ENCODE assay signal across 8 cellular contexts in the genomic region with DNA sequence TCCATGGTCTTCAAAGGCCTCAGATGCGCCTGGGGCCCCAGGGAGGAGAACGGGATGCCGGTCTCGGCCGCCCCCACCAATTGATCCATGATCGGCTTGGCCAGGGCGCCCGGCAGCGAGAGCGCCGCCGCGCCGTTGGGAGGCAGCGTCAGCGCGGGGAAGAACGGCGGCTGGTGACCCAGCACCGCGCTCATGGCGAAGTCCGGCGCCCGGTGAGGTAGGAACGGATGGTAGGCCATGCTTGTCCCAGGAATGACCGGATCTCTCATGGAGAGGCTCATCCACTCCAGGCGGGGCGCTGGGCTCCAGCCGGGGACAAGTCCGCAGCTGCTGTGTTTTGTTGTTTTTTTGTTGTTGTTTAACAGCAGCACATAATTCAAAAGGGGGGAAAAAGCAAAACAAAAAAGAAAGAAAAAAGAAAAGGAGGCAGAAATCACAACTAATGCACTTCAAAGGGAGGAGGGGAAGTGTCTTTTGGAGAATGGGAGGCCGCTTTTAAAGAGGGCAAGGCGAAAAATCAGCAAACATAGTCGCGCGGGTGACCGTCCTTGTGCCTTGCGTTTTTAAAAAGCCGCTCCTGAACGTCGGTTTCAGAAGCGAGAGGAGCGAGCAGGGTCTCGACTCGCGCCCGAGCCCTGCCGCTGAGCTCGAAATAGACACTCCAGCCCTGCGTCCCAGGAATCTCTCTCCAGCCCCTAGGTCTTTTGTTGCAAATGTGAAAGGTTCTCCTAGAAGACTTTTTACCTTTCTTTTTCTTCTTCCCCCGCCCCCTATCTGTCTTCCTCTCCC. TPM values are rescaled to one million over a fixed set of nuclear protein-coding genes. Genes with fewer than 3 reads are reported as not detected.
DNase-seq lines count a peak whose midpoint lies in the region; ATAC-seq, FAIRE-seq and TF ChIP-seq lines count a peak whose summit lies in the region.

No MANE protein-coding gene starts in this region.

- peak overlapping the region; percentile 61 for H3K4me3 ChIP-seq in iPS-18a (ENCODE audit: low read length)

- peaks cover 38% of the 10 kb centered on the region for H3K4me1 Mint-ChIP-seq in activated CD4-positive, alpha-beta T cell treated with anti-CD3 and anti-CD28 coated beads for 36 hours
- H3K4me1 Mint-ChIP-seq in activated naive CD8-positive, alpha-beta T cell (ENCODE audit: low read depth): peaks cover 36% of the 10 kb centered on the region
- peaks cover 22% of the 10 kb centered on the region for H3K4me1 Mint-ChIP-seq in stimulated activated effector memory CD8-positive, alpha-beta T cell treated with anti-CD3 and anti-CD28 coated beads, Interleukin-12 subunit alpha, Interleukin-12 subunit beta, amount 100 ng/mL, for 72 hours

- no peak for ATAC-seq in activated CD4-positive, alpha-beta T cell treated with anti-CD3 and anti-CD28 coated beads for 36 hours
- ATAC-seq in stimulated activated effector memory CD8-positive, alpha-beta T cell treated with anti-CD3 and anti-CD28 coated beads, Interleukin-12 subunit alpha, Interleukin-12 subunit beta, amount 100 ng/mL, for 72 hours: no peak
- no peak for ATAC-seq in HG02981 (IDR thresholded peaks at IDR 0.05; ENCODE audit: unreplicated experiment)

- H3K36me3 ChIP-seq in iPS-18a (ENCODE audit: control insufficient read depth, low read depth, low read length): no peaks in the 10 kb centered on the region

- peak overlapping the region; percentile 71 for H3K4me3 Mint-ChIP-seq in activated CD4-positive, alpha-beta T cell treated with anti-CD3 and anti-CD28 coated beads for 36 hours
- peak overlapping the region; percentile 84 for H3K4me3 Mint-ChIP-seq in activated naive CD8-positive, alpha-beta T cell
- peak overlapping the region; percentile 66 for H3K4me3 Mint-ChIP-seq in stimulated activated effector memory CD8-positive, alpha-beta T cell treated with anti-CD3 and anti-CD28 coated beads, Interleukin-12 subunit alpha, Interleukin-12 subunit beta, amount 100 ng/mL, for 72 hours

- peaks cover 97% of the 10 kb centered on the region for H3K27me3 ChIP-seq in iPS-18a (ENCODE audit: control insufficient read depth, insufficient read depth, low read length)

- H3K36me3 Mint-ChIP-seq in activated CD4-positive, alpha-beta T cell treated with anti-CD3 and anti-CD28 coated beads for 36 hours (ENCODE audit: low read depth): peaks cover 8% of the 10 kb centered on the region
- H3K36me3 Mint-ChIP-seq in activated naive CD8-positive, alpha-beta T cell: no peaks in the 10 kb centered on the region
- H3K36me3 Mint-ChIP-seq in stimulated activated effector memory CD8-positive, alpha-beta T cell treated with anti-CD3 and anti-CD28 coated beads, Interleukin-12 subunit alpha, Interleukin-12 subunit beta, amount 100 ng/mL, for 72 hours: peaks cover 8% of the 10 kb centered on the region

- no peak for TF ChIP-seq POLR2A in GM12891 (IDR thresholded peaks at IDR 0.05; ENCODE audit: low read depth, low read length)

- POLR2A ChIA-PET in activated CD4-positive, alpha-beta T cell treated with anti-CD3 and anti-CD28 coated beads for 36 hours (lab: Charles Lee): no interaction called here

- H3K27ac ChIP-seq in iPS-18a (ENCODE audit: low read length): no peak overlapping the region

- intact Hi-C loops in activated CD4-positive, alpha-beta T cell treated with anti-CD3 and anti-CD28 coated beads for 36 hours (cut with DNase I, micrococcal nuclease): loop anchor here in 1 of 2 experiments (5.0 kb wide), 3 partner anchors 241 to 1216 kb away; no protein-coding TSS in a partner anchor

- CTCF ChIA-PET in activated CD4-positive, alpha-beta T cell treated with anti-CD3 and anti-CD28 coated beads for 36 hours (lab: Charles Lee): interaction anchor here (0.7 to 1.2 kb wide), 3 partner anchors 9 to 570 kb away, joined by 3 to 5 read pairs (median 4); no protein-coding TSS in a partner anchor

- no peak for DNase-seq in activated CD4-positive, alpha-beta T cell treated with anti-CD3 and anti-CD28 coated beads for 36 hours
- DNase-seq in activated CD4-positive, alpha-beta T cell treated with anti-CD3 and anti-CD28 coated beads, Interleukin-2, amount 50 U/mL, for 48 hours: no peak
- DNase-seq in stimulated activated effector memory CD8-positive, alpha-beta T cell treated with anti-CD3 and anti-CD28 coated beads, Interleukin-12 subunit alpha, Interleukin-12 subunit beta, amount 100 ng/mL, for 72 hours (ENCODE audit: low spot score in 2 of 2): no peak
- DNase-seq in effector CD4-positive, alpha-beta T cell: no peak
- no peak for DNase-seq in GM12891 (ENCODE audit: insufficient read length, low spot score)

- no peak overlapping the region for H3K27ac Mint-ChIP-seq in activated CD4-positive, alpha-beta T cell treated with anti-CD3 and anti-CD28 coated beads for 36 hours
- no peak overlapping the region for H3K27ac Mint-ChIP-seq in activated naive CD8-positive, alpha-beta T cell
- no peak overlapping the region for H3K27ac Mint-ChIP-seq in stimulated activated effector memory CD8-positive, alpha-beta T cell treated with anti-CD3 and anti-CD28 coated beads, Interleukin-12 subunit alpha, Interleukin-12 subunit beta, amount 100 ng/mL, for 72 hours

- H3K9me3 ChIP-seq in iPS-18a (ENCODE audit: control insufficient read depth, low read depth, low read length): peaks cover 4% of the 10 kb centered on the region

- peaks cover 43% of the 10 kb centered on the region for H3K4me1 ChIP-seq in iPS-18a (ENCODE audit: control insufficient read depth, low read depth, low read length)

- H3K9ac ChIP-seq in iPS-18a (ENCODE audit: low read length): no peak overlapping the region

- no peak for FAIRE-seq in GM12891 (lab: Jason Lieb, UNC)

- no peaks in the 10 kb centered on the region for H3K9me3 Mint-ChIP-seq in activated CD4-positive, alpha-beta T cell treated with anti-CD3 and anti-CD28 coated beads for 36 hours (ENCODE audit: low read depth)
- no peaks in the 10 kb centered on the region for H3K9me3 Mint-ChIP-seq in activated naive CD8-positive, alpha-beta T cell (ENCODE audit: low read depth)
- no peaks in the 10 kb centered on the region for H3K9me3 Mint-ChIP-seq in stimulated activated effector memory CD8-positive, alpha-beta T cell treated with anti-CD3 and anti-CD28 coated beads, Interleukin-12 subunit alpha, Interleukin-12 subunit beta, amount 100 ng/mL, for 72 hours

- peaks cover 89% of the 10 kb centered on the region for H3K27me3 Mint-ChIP-seq in activated CD4-positive, alpha-beta T cell treated with anti-CD3 and anti-CD28 coated beads for 36 hours
- peaks cover 63% of the 10 kb centered on the region for H3K27me3 Mint-ChIP-seq in activated naive CD8-positive, alpha-beta T cell

TF ChIP-seq in GM12891, 5 proteins besides CTCF, POLR2A, EP300 and RAD21:
- TF ChIP-seq PAX5 (IDR thresholded peaks at IDR 0.05; ENCODE audit: insufficient read depth, low read length, severe bottlenecking) (no peak), POLR2AphosphoS5 (IDR thresholded peaks at IDR 0.05; ENCODE audit: low read depth, low read length) (no peak)

RNA-seq across cellular contexts. Expression of gene TBX3, which starts 0.9 kb away (rescaled TPM):
- total RNA-seq in activated CD4-positive, alpha-beta T cell treated with anti-CD3 and anti-CD28 coated beads for 36 hours: not detected
- 0.01 TPM for polyA plus RNA-seq in GM12891 (2012; ENCODE audit: low read depth, missing spikeins)
